9 cellular contexts compared by ENCODE assay signal in the genomic region with DNA sequence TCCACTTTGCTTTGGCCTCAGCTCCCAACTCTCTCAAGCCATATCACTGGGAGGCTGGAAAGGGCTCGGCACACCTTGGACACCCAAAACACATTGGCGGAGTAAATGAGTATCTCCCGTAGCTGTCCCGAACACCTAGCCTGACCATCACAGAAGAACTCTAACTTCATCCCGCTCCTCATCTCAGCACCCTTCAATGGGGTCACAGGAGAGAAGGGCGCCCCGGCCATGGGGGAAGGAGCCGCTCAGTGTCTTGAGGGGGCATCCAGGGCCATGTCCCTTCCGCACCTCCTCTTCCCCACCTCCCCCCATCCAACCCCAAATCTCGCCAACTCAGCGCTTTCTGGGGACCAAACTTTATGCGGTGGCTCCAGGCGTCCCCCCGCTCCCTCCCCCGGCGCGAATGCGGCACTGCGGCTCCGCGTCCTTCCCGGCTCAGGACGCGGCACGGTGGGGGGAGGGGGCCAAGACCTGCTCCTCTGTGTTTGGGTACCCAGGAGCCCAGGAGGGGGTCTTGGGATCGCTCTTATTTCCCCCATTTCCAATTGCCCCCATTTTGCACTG. TPM values are rescaled to one million over a fixed set of nuclear protein-coding genes. Genes with fewer than 3 reads are reported as not detected.
DNase-seq lines count a peak whose midpoint lies in the region; ATAC-seq and TF ChIP-seq lines count a peak whose summit lies in the region.
"Had no signal": no experiment of that assay in that cellular context is flagged by ENCODE, and none has a peak within 500 bp of the region (broad histone marks: within the 10 kb centered on the region; RNA-seq: fewer than 3 reads in every experiment).

No MANE protein-coding gene starts in this region.

- no peak overlapping the region for H3K27ac Mint-ChIP-seq in natural killer cell treated with Interleukin-12 subunit alpha and Interleukin-12 subunit beta and Interleukin-15 and Interleukin-18, amount 100 ng/mL, for 72 hours
- H3K27ac Mint-ChIP-seq in natural killer cell: no peak overlapping the region
- no peak overlapping the region for H3K27ac Mint-ChIP-seq in T-helper 17 cell
- no peak overlapping the region for H3K27ac Mint-ChIP-seq in type B pancreatic cell

- peak; percentile 51 for DNase-seq in natural killer cell treated with Interleukin-12 subunit alpha and Interleukin-12 subunit beta and Interleukin-15 and Interleukin-18, amount 100 ng/mL, for 72 hours (ENCODE audit: low spot score)
- no peak for DNase-seq in natural killer cell
- no peak for DNase-seq in T-helper 17 cell
- DNase-seq in type B pancreatic cell (ENCODE audit: extremely low spot score, unreplicated experiment): no peak
- no peak for DNase-seq in DMS114 treated with DMSO at 0.1 percent for 48 hours (lab: John Stamatoyannopoulos, UW; ENCODE audit: unreplicated experiment)
- DNase-seq in sigmoid colon: no peak

- H3K4me1 Mint-ChIP-seq in natural killer cell treated with Interleukin-12 subunit alpha and Interleukin-12 subunit beta and Interleukin-15 and Interleukin-18, amount 100 ng/mL, for 72 hours (ENCODE audit: low read depth in 2 of 2): peaks cover 37 to 40% of the 10 kb centered on the region in 2 donors
- H3K4me1 Mint-ChIP-seq in natural killer cell: peaks cover 32 to 46% of the 10 kb centered on the region in 2 donors
- H3K4me1 Mint-ChIP-seq in T-helper 17 cell: peaks cover 29% of the 10 kb centered on the region
- H3K4me1 Mint-ChIP-seq in type B pancreatic cell (ENCODE audit: unreplicated experiment): peaks cover 26% of the 10 kb centered on the region

- ATAC-seq in natural killer cell treated with Interleukin-12 subunit alpha and Interleukin-12 subunit beta and Interleukin-15 and Interleukin-18, amount 100 ng/mL, for 72 hours: no peak
- ATAC-seq in natural killer cell (no peak), T-helper 17 cell (no peak), HG02885 (IDR thresholded peaks at IDR 0.05; ENCODE audit: poor library complexity, unreplicated experiment) (no peak)

- H3K27me3 Mint-ChIP-seq in natural killer cell treated with Interleukin-12 subunit alpha and Interleukin-12 subunit beta and Interleukin-15 and Interleukin-18, amount 100 ng/mL, for 72 hours: peaks cover 44 to 46% of the 10 kb centered on the region in 2 donors
- H3K27me3 Mint-ChIP-seq in natural killer cell (ENCODE audit: low read depth in 2 of 2) (peaks cover 30 to 58% of the 10 kb centered on the region in 2 donors), T-helper 17 cell (peaks cover 9% of the 10 kb centered on the region), type B pancreatic cell (peaks cover 37% of the 10 kb centered on the region)

- H3K4me3 Mint-ChIP-seq in natural killer cell treated with Interleukin-12 subunit alpha and Interleukin-12 subunit beta and Interleukin-15 and Interleukin-18, amount 100 ng/mL, for 72 hours: peak overlapping the region; percentile 64
- H3K4me3 Mint-ChIP-seq in natural killer cell (no peak overlapping the region), T-helper 17 cell (peak overlapping the region; percentile 68), type B pancreatic cell (peak overlapping the region; percentile 79)

- H3K9ac ChIP-seq in iPS-18a (ENCODE audit: low read length): no peak overlapping the region

- peaks cover 3% of the 10 kb centered on the region for H3K9me3 Mint-ChIP-seq in natural killer cell treated with Interleukin-12 subunit alpha and Interleukin-12 subunit beta and Interleukin-15 and Interleukin-18, amount 100 ng/mL, for 72 hours
- peaks cover 3 to 4% of the 10 kb centered on the region in 2 donors for H3K9me3 Mint-ChIP-seq in natural killer cell
- no peaks in the 10 kb centered on the region for H3K9me3 Mint-ChIP-seq in type B pancreatic cell
- H3K9me3 Mint-ChIP-seq: neural crest cell had no signal

- peaks cover 25% of the 10 kb centered on the region for H3K36me3 Mint-ChIP-seq in natural killer cell treated with Interleukin-12 subunit alpha and Interleukin-12 subunit beta and Interleukin-15 and Interleukin-18, amount 100 ng/mL, for 72 hours
- H3K36me3 Mint-ChIP-seq in natural killer cell: peaks cover 22% of the 10 kb centered on the region
- H3K36me3 Mint-ChIP-seq in T-helper 17 cell (ENCODE audit: low read depth): no peaks in the 10 kb centered on the region
- no peaks in the 10 kb centered on the region for H3K36me3 Mint-ChIP-seq in type B pancreatic cell

- no peak overlapping the region for H3K27ac ChIP-seq in iPS-18a (ENCODE audit: low read length)
- no peak overlapping the region for H3K27ac ChIP-seq in sigmoid colon

- H3K4me1 ChIP-seq in iPS-18a (ENCODE audit: control insufficient read depth, low read depth, low read length) (peaks cover 8% of the 10 kb centered on the region), sigmoid colon (peaks cover 0 to 34% (median 26%) of the 10 kb centered on the region in 4 donors)

- peaks cover 24% of the 10 kb centered on the region for H3K27me3 ChIP-seq in iPS-18a (ENCODE audit: control insufficient read depth, insufficient read depth, low read length)
- peaks cover 33 to 55% (median 53%) of the 10 kb centered on the region in 3 donors for H3K27me3 ChIP-seq in sigmoid colon

- no peak for TF ChIP-seq EP300 in sigmoid colon (IDR thresholded peaks at IDR 0.05)

- H3K36me3 ChIP-seq in iPS-18a (ENCODE audit: control insufficient read depth, low read depth, low read length) (peaks cover 6% of the 10 kb centered on the region), sigmoid colon (no peaks in the 10 kb centered on the region)

- TF ChIP-seq CTCF in natural killer cell (IDR thresholded peaks at IDR 0.05) (no peak), type B pancreatic cell (conservative IDR thresholded peaks at IDR 0.05) (no peak), sigmoid colon (IDR thresholded peaks at IDR 0.05) (no peak)

- H3K4me3 ChIP-seq in iPS-18a (ENCODE audit: low read length): peak overlapping the region; percentile 53
- H3K4me3 ChIP-seq in sigmoid colon: no peak overlapping the region

- no peak for TF ChIP-seq POLR2A in sigmoid colon (IDR thresholded peaks at IDR 0.05)

- intact Hi-C loops in natural killer cell (cut with micrococcal nuclease) (no loop called here), sigmoid colon (cut with DNase I) (no loop called here)

- WGBS in sigmoid colon, 2 donors: 6 to 12% methylated on average over 26 of the region's 26 CpGs

- H3K9me3 ChIP-seq in T-helper 17 cell (ENCODE audit: control insufficient read depth, low read length, poor library complexity, severe bottlenecking): no peaks in the 10 kb centered on the region
- no peaks in the 10 kb centered on the region for H3K9me3 ChIP-seq in iPS-18a (ENCODE audit: control insufficient read depth, low read depth, low read length)
- no peaks in the 10 kb centered on the region for H3K9me3 ChIP-seq in sigmoid colon

RNA-seq across cellular contexts. Expression of a gene that starts 3.0 kb away (rescaled TPM):
- 10 to 100 TPM in 1 of 2 donors, 1 to 10 TPM in 1; 1.9 to 25.8 TPM for total RNA-seq in natural killer cell treated with Interleukin-12 subunit alpha and Interleukin-12 subunit beta and Interleukin-15 and Interleukin-18, amount 100 ng/mL, for 72 hours
- 1 to 10 TPM in 1 of 3 donors, under 1 TPM in 2; 0.57 to 3.2 (median 0.68) TPM for total RNA-seq in natural killer cell
- 1 to 10 TPM; 1.4 to 2.0 TPM for total RNA-seq in T-helper 17 cell
- 9.5 and 11.2 TPM in 2 replicates for total RNA-seq in type B pancreatic cell (ENCODE audit: low replicate concordance)
- total RNA-seq in sigmoid colon: under 1 TPM in 2 of 4 donors, not detected in 2; 0.36 to 0.83 TPM
- polyA plus RNA-seq in sigmoid colon: 1 to 10 TPM in 1 of 3 donors, under 1 TPM in 1, not detected in 1; 0.92 to 1.6 TPM

RNA-seq across cellular contexts. Expression of a gene that starts 39.3 kb away (rescaled TPM):
- total RNA-seq in natural killer cell treated with Interleukin-12 subunit alpha and Interleukin-12 subunit beta and Interleukin-15 and Interleukin-18, amount 100 ng/mL, for 72 hours: 10 to 100 TPM in 1 of 2 donors, 1 to 10 TPM in 1; 2.4 to 12.4 TPM
- total RNA-seq in natural killer cell (1 to 10 TPM in 1 of 3 donors, under 1 TPM in 2; 0.94 to 1.3 (median 0.95) TPM), T-helper 17 cell (under 1 TPM; 0.73 to 0.99 TPM), type B pancreatic cell (ENCODE audit: low replicate concordance) (2.3 and 6.0 TPM in 2 replicates), sigmoid colon (under 1 TPM in 2 of 4 donors, not detected in 2; 0.55 to 0.95 TPM)
- polyA plus RNA-seq in sigmoid colon: 1 to 10 TPM in 2 of 3 donors, under 1 TPM in 1; 0.69 to 2.4 (median 2.0) TPM

RNA-seq across cellular contexts. Expression of a gene that starts 50.1 kb away (rescaled TPM):
- 10 to 100 TPM; 84.5 to 91.9 TPM for total RNA-seq in natural killer cell treated with Interleukin-12 subunit alpha and Interleukin-12 subunit beta and Interleukin-15 and Interleukin-18, amount 100 ng/mL, for 72 hours
- total RNA-seq in natural killer cell: 100 to 1,000 TPM; 185 to 217 (median 211) TPM
- 100 to 1,000 TPM; 208 to 276 TPM for total RNA-seq in T-helper 17 cell
- 30.3 and 41.0 TPM in 2 replicates for total RNA-seq in type B pancreatic cell (ENCODE audit: low replicate concordance)
- 100 to 1,000 TPM in 3 of 4 donors, 10 to 100 TPM in 1; 92.5 to 143 (median 109) TPM for total RNA-seq in sigmoid colon
- 10 to 100 TPM; 58.9 to 72.8 (median 65.4) TPM for polyA plus RNA-seq in sigmoid colon

RNA-seq across cellular contexts. Expression of a gene that starts 58.0 kb away (rescaled TPM):
- 100 to 1,000 TPM in 1 of 2 donors, 10 to 100 TPM in 1; 80.0 to 246 TPM for total RNA-seq in natural killer cell treated with Interleukin-12 subunit alpha and Interleukin-12 subunit beta and Interleukin-15 and Interleukin-18, amount 100 ng/mL, for 72 hours
- total RNA-seq in natural killer cell (10 to 100 TPM; 26.1 to 32.0 (median 30.2) TPM), T-helper 17 cell (10 to 100 TPM; 23.5 to 26.6 TPM), type B pancreatic cell (ENCODE audit: low replicate concordance) (43.6 and 91.8 TPM in 2 replicates), sigmoid colon (10 to 100 TPM in 3 of 4 donors, 1 to 10 TPM in 1; 9.6 to 20.5 (median 10.0) TPM)
- polyA plus RNA-seq in sigmoid colon: 10 to 100 TPM; 10.8 to 44.2 (median 19.0) TPM
